ENCODE assay signal across 8 cellular contexts in the genomic region with DNA sequence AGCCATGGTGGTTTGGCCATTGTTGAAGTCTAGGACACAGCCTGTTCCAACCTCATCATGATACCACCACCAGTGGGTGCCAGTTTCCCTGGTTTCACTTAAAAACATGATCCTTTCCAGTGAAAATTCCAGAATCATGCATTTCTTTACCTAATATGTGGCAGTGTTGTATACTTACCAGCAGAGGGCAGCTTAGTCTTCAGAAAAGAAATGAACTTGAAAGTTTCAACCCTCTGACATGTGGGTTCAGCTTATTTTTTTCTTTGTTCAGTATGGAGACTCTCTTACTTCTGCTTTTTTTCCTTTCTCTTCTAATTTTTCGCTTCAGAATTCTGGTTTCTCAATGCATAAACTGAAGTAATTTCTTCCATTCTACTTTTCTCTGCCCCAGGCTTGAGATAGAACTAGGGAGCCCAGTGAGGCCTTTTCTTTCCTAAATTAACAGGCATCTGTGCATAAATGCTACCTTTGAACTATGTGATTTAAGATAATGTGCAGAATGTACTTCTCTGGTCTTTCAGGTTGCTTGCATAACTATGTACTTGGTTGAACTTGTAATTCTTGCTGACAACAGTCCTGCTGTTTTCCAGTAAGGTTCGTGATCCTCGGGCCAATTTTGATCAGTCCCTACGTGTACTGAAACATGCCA. TPM values are rescaled to one million over a fixed set of nuclear protein-coding genes. Genes with fewer than 3 reads are reported as not detected.
DNase-seq lines count a peak whose midpoint lies in the region; ATAC-seq and TF ChIP-seq lines count a peak whose summit lies in the region.

No MANE protein-coding gene starts in this region.

- intact Hi-C loops in mucosa of descending colon (cut with DNase I, micrococcal nuclease) = loop anchor here in 1 of 2 donors (5.0 kb wide), 2 partner anchors 188 to 508 kb away; partner anchors contain the start of gene PDS5A

- H3K4me1 ChIP-seq in mucosa of descending colon (ENCODE audit: low read depth) = peaks cover 7% of the 10 kb centered on the region

- peak; percentile 68 for DNase-seq in AG08395 (ENCODE audit: low spot score)
- DNase-seq in NCI-H146 treated with DMSO at 0.1 percent for 48 hours (lab: John Stamatoyannopoulos, UW; ENCODE audit: unreplicated experiment) = peak; percentile 61
- peak; percentile 60 for DNase-seq in SW480 (ENCODE audit: low spot score)
- DNase-seq in epithelial cell of esophagus (ENCODE audit: low read depth) = peak; percentile 62
- DNase-seq in mucosa of descending colon = peak in 1 of 3 donors; percentile 42

- peak; percentile 54; the same call in 1 of the 2 replicates for TF ChIP-seq CTCF in GM12875 (IDR thresholded peaks at IDR 0.05; ENCODE audit: borderline replicate concordance, insufficient read depth, low read depth, low read length)
- TF ChIP-seq CTCF in epithelial cell of esophagus (IDR thresholded peaks at IDR 0.05; ENCODE audit: insufficient read depth, low read depth, low read length, missing control alignments) = peak; percentile 73
- peak; percentile 46 for TF ChIP-seq CTCF in mucosa of descending colon (IDR thresholded peaks at IDR 0.05)

- no peaks in the 10 kb centered on the region for H3K36me3 ChIP-seq in mucosa of descending colon (ENCODE audit: low read depth)

- ATAC-seq in HG02798 (IDR thresholded peaks at IDR 0.05; ENCODE audit: poor library complexity, unreplicated experiment) (peak; percentile 80), mucosa of descending colon (peak; percentile 91), HG02973 (IDR thresholded peaks at IDR 0.05; ENCODE audit: unreplicated experiment) (no peak)

- no peaks in the 10 kb centered on the region for H3K9me3 ChIP-seq in mucosa of descending colon

- H3K4me3 ChIP-seq in GM12875 (ENCODE audit: low read depth, low read length) (no peak overlapping the region), epithelial cell of esophagus (ENCODE audit: low read length) (no peak overlapping the region), mucosa of descending colon (no peak overlapping the region)

RNA-seq across cellular contexts. Expression of gene LIAS, which starts 10.7 kb away (rescaled TPM):
- 10 to 100 TPM; 16.5 to 30.1 (median 22.4) TPM for total RNA-seq in mucosa of descending colon

RNA-seq across cellular contexts. Expression of gene RPL9, which starts 10.8 kb away (rescaled TPM):
- total RNA-seq in mucosa of descending colon = 1,000 to 10,000 TPM in 2 of 3 donors, 100 to 1,000 TPM in 1; 771 to 1,260 (median 1,019) TPM

RNA-seq across cellular contexts. Expression of gene UGDH, which starts 57.7 kb away (rescaled TPM):
- 100 to 1,000 TPM; 148 to 352 (median 263) TPM for total RNA-seq in mucosa of descending colon
